In the genomic region with DNA sequence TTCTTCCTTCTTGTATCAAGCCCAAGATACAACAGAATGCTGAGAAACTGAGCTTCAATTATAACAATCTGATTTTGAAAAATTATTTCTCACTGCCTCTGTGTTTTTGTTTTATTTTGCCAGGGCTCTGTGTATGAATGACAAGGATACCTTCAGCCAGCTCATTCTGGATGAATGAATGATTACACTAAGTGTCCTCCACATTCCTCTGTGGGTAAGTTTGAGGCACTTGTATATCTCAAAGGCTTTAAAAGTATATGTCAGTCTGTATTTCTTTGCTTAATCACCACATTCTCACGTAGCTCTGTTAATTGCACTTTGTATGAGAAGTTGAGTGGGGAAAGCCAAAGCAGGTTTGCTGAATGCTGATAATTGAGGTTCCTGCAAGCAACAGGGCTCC, we compare ENCODE assay signal across 22 cellular contexts.
"Had no signal": no experiment of that assay in that cellular context is flagged by ENCODE, and none has a peak within 500 bp of the region (broad histone marks: within the 10 kb centered on the region; RNA-seq: fewer than 3 reads in every experiment).

No MANE protein-coding gene starts in this region.

- H3K9me3 ChIP-seq: neutrophil, pancreas, psoas muscle, thyroid gland, upper lobe of right lung had no signal

- DNase-seq: activated CD4-positive, alpha-beta memory T cell treated with anti-CD3 and anti-CD28 coated beads, Interleukin-2, amount 10 ng/mL, durations not matched to agents 7 days and 5 days; activated CD4-positive, alpha-beta T cell treated with anti-CD3 and anti-CD28 coated beads, Interleukin-2, amount 10 ng/mL, durations not matched to agents 24 days and 14 days; activated effector memory CD4-positive, alpha-beta T cell treated with Interleukin-2 at 50 U/mL for 16 hours; activated naive CD4-positive, alpha-beta T cell treated with anti-CD3 and anti-CD28 coated beads for 36 hours; activated naive CD8-positive, alpha-beta T cell treated with anti-CD3 and anti-CD28 coated beads, Interleukin-2, amount 10 ng/mL, durations not matched to agents 7 days and 5 days; activated T-cell treated with anti-CD3 and anti-CD28 coated beads, Interleukin-2, amount 50 U/mL, for 72 hours; central memory CD4-positive, alpha-beta T cell; dermis blood vessel endothelial cell; effector memory CD4-positive, alpha-beta T cell; foreskin keratinocyte; left ventricle myocardium superior; mammary epithelial cell; midbrain; pancreas; psoas muscle; right cardiac atrium; stimulated activated CD4-positive, alpha-beta T cell treated with anti-CD3 and anti-CD28 coated beads, Interleukin-1b, Interleukin-23, amount 100 ng/mL, for 48 hours; substantia nigra; thyroid gland; upper lobe of right lung had no signal

- ATAC-seq: activated CD4-positive, CD25-positive, alpha-beta regulatory T cell treated with anti-CD3 and anti-CD28 coated beads, Interleukin-2, amount 50 U/mL, for 24 hours; activated T-cell treated with anti-CD3 and anti-CD28 coated beads, Interleukin-2, amount 50 U/mL, for 72 hours; foreskin keratinocyte; left ventricle myocardium superior; pancreas; psoas muscle; right cardiac atrium; upper lobe of right lung had no signal

- H3K4me3 ChIP-seq: pancreas, psoas muscle, thyroid gland, upper lobe of right lung had no signal

- H3K27me3 ChIP-seq: foreskin keratinocyte, neutrophil, pancreas, thyroid gland, upper lobe of right lung had no signal

- H3K4me1 ChIP-seq: psoas muscle, upper lobe of right lung had no signal

- H3K27ac ChIP-seq: foreskin keratinocyte, neutrophil, psoas muscle, thyroid gland, upper lobe of right lung had no signal

- H3K36me3 ChIP-seq: neutrophil, pancreas, thyroid gland, upper lobe of right lung had no signal
